Comparison of ENCODE assay signal across 15 cellular contexts in the genomic region with DNA sequence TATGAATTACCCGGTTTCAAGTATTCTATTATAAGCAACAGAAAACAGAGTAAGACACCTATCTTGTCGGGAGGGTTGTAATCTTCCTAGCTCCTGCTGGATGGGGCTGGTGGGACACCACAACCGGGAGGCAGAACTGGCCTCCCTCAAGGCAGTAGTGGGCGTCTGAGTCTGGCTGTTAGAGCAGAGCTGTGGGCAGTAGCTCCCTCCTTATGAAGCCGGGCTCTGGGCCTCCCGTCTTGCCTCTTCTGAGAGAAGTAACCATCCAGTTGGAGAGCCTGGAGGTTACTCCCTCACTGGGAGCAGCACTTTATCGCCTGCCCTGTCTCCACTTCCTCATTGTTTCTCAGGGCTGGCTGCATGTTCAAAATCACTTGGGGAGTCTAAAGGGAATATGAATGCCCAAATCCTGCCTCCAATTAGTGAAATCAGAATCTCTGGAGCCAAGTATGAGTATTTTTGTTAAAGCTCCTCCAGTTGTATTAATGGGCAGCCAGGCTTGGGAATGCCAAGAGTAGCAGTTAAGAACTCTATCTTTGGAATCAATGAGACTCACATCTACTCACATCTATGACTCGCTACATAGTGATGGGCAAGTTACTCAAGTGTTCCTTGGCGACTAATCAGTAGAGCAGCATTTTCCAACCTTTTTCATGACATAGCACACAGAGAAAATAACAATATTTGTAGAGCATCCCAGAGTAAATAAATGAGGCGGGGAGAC. TPM values are rescaled to one million over a fixed set of nuclear protein-coding genes. Genes with fewer than 3 reads are reported as not detected.
DNase-seq lines count a peak whose midpoint lies in the region; ATAC-seq, FAIRE-seq and TF ChIP-seq lines count a peak whose summit lies in the region.
"Had no signal": no experiment of that assay in that cellular context is flagged by ENCODE, and none has a peak within 500 bp of the region (broad histone marks: within the 10 kb centered on the region; RNA-seq: fewer than 3 reads in every experiment).

No MANE protein-coding gene starts in this region.

- H3K4me3 Mint-ChIP-seq in astrocyte (ENCODE audit: unreplicated experiment), result no peak overlapping the region
- H3K4me3 Mint-ChIP-seq: activated B cell treated with CpG ODN at 0.5 μM for 24 hours had no signal

- intact Hi-C loops in A673 (cut with micrococcal nuclease; ENCODE audit: unreplicated experiment), result no loop called here

- in situ Hi-C loops in ACHN (cut with HindIII; ENCODE audit: low pct_ligation_motif_present, low pct_unique_long_range_greater_than_20kb, low sequenced_read_pairs), result no loop called here

- H3K4me1 Mint-ChIP-seq in astrocyte (ENCODE audit: low read depth, unreplicated experiment), result peaks cover 18% of the 10 kb centered on the region

- H3K27me3 Mint-ChIP-seq in astrocyte (ENCODE audit: low read depth, unreplicated experiment), result no peaks in the 10 kb centered on the region

- no peak overlapping the region for H3K9ac ChIP-seq in astrocyte (ENCODE audit: low read length)

- H3K27me3 ChIP-seq in astrocyte (ENCODE audit: insufficient read depth, low read length), result no peaks in the 10 kb centered on the region
- no peaks in the 10 kb centered on the region for H3K27me3 ChIP-seq in A673 (replicated peaks; ENCODE audit: insufficient read depth, low read depth, low read length, poor library complexity)
- H3K27me3 ChIP-seq: adrenal gland, BE2C, vagina had no signal

- FAIRE-seq in astrocyte (lab: Jason Lieb, UNC), result peak; percentile 92

- CTCF ChIA-PET in A673 (lab: Charles Lee), result no interaction called here

- no peak overlapping the region for H3K4me2 ChIP-seq in astrocyte (ENCODE audit: low read length)

- H3K79me2 ChIP-seq in astrocyte (ENCODE audit: insufficient read depth, low read length), result no peaks in the 10 kb centered on the region

- POLR2A ChIA-PET in A673 (lab: Charles Lee; ENCODE audit: low non-redundant PET), result no interaction called here

- H3K4me3 ChIP-seq in astrocyte (ENCODE audit: insufficient read depth, low read depth, low read length) (no peak overlapping the region), A673 (ENCODE audit: low read depth, low read length, poor library complexity, severe bottlenecking) (no peak overlapping the region)
- H3K4me3 ChIP-seq: adrenal gland, vagina had no signal

- H3K27ac ChIP-seq in astrocyte (ENCODE audit: low read depth, low read length) (no peak overlapping the region), A673 (ENCODE audit: low read depth, low read length, poor library complexity, severe bottlenecking) (no peak overlapping the region)
- H3K27ac ChIP-seq: adrenal gland, vagina had no signal

- TF ChIP-seq CTCF in astrocyte (IDR thresholded peaks at IDR 0.05; ENCODE audit: insufficient read depth, low read depth, low read length) (no peak), A673 (conservative IDR thresholded peaks at IDR 0.05; ENCODE audit: low read depth, low read length) (no peak)

- no TSS peak for BruUV-seq in A673 (replicated peaks; lab: Mats Ljungman, UMichigan)

- peak overlapping the region; percentile 50 for H3K27ac Mint-ChIP-seq in astrocyte (ENCODE audit: unreplicated experiment)
- H3K27ac Mint-ChIP-seq: activated B cell treated with CpG ODN at 0.5 μM for 24 hours had no signal

- no peak for ATAC-seq in HG02571 (IDR thresholded peaks at IDR 0.05; ENCODE audit: unreplicated experiment)

- H3K36me3 Mint-ChIP-seq in astrocyte (ENCODE audit: low read depth, unreplicated experiment), result no peaks in the 10 kb centered on the region

- H3K9me3 ChIP-seq in astrocyte (ENCODE audit: insufficient read depth, low read depth, low read length) (no peaks in the 10 kb centered on the region), A673 (ENCODE audit: low read depth, low read length, poor library complexity, severe bottlenecking) (no peaks in the 10 kb centered on the region)
- H3K9me3 ChIP-seq: adrenal gland, BE2C, vagina had no signal

- H3K36me3 ChIP-seq in astrocyte (ENCODE audit: insufficient read depth, low read length), result no peaks in the 10 kb centered on the region
- no peaks in the 10 kb centered on the region for H3K36me3 ChIP-seq in A673 (ENCODE audit: insufficient read depth, low read length, poor library complexity, severe bottlenecking)
- H3K36me3 ChIP-seq: adrenal gland, BE2C, vagina had no signal

- no peaks in the 10 kb centered on the region for H3K9me3 Mint-ChIP-seq in astrocyte (ENCODE audit: unreplicated experiment)
- H3K9me3 Mint-ChIP-seq: activated B cell treated with CpG ODN at 0.5 μM for 24 hours had no signal

- H4K20me1 ChIP-seq in astrocyte (ENCODE audit: insufficient read depth, low read length), result no peaks in the 10 kb centered on the region

- DNase-seq in ACHN (peak; percentile 43), HPDE6-E6E7 (ENCODE audit: extremely low spot score) (peak; percentile 17), astrocyte (ENCODE audit: low read depth) (peak; percentile 63), glomerular visceral epithelial cell (ENCODE audit: extremely low spot score) (peak; percentile 31), germinal center (ENCODE audit: low spot score) (no peak), A673 (ENCODE audit: low spot score) (no peak), NAMALWA (ENCODE audit: low spot score) (no peak)
- DNase-seq: activated B cell treated with CpG ODN at 0.5 μM for 24 hours; adrenal gland; BE2C; effector memory CD4-positive, alpha-beta T cell; NCI-H1930; NK-92 treated with Interleukin-12 subunit alpha and Interleukin-12 subunit beta, amount 100 ng/mL, for 24 hours had no signal

- H3K4me1 ChIP-seq in astrocyte (ENCODE audit: insufficient read depth, low read length), result peaks cover 19% of the 10 kb centered on the region
- H3K4me1 ChIP-seq in A673 (ENCODE audit: insufficient read depth, low read length, poor library complexity, severe bottlenecking), result no peaks in the 10 kb centered on the region
- H3K4me1 ChIP-seq: adrenal gland had no signal

- H2AFZ ChIP-seq in astrocyte (ENCODE audit: low read depth, low read length), result no peak overlapping the region

RNA-seq across cellular contexts. Expression of gene NRP2, which starts 27.3 kb away (rescaled TPM):
- total RNA-seq in astrocyte (68.5 and 76.7 TPM in 2 replicates), A673 (2021) (4.0 and 7.7 TPM in 2 replicates)

Comparison
In these comparisons a context has a peak if more than half of its experiments do, and no peak if none do; other contexts are left out.
1. DNase-seq: peak in ACHN (single experiment), HPDE6-E6E7 (single experiment), astrocyte (single experiment) and glomerular visceral epithelial cell (single experiment); none in germinal center (single experiment), A673 (single experiment) and NAMALWA (single experiment).